ENCODE assay signal across 13 cellular contexts in genomic region chr10:14550471-14550941, GRCh38.
DNase-seq lines count a peak whose midpoint lies in the region; ATAC-seq and TF ChIP-seq lines count a peak whose summit lies in the region.
"Had no signal": no experiment of that assay in that cellular context is flagged by ENCODE, and none has a peak within 500 bp of the region (broad histone marks: within the 10 kb centered on the region; RNA-seq: fewer than 3 reads in every experiment).

No MANE protein-coding gene starts in this region.

- H3K4me3 ChIP-seq in mucosa of rectum (ENCODE audit: low read length in 2 of 2) = peak overlapping the region in 1 of 2 donors; percentile 32
- no peak overlapping the region for H3K4me3 ChIP-seq in upper lobe of right lung
- H3K4me3 ChIP-seq in uterus = no peak overlapping the region
- H3K4me3 ChIP-seq: skin epidermis had no signal

- H3K27me3 ChIP-seq in mucosa of rectum (ENCODE audit: control insufficient read depth in 2 of 2, insufficient read depth in 2 of 2, low read length in 2 of 2) (no peaks in the 10 kb centered on the region), upper lobe of right lung (no peaks in the 10 kb centered on the region), uterus (no peaks in the 10 kb centered on the region)

- TF ChIP-seq POLR2A in uterus (IDR thresholded peaks at IDR 0.05) = no peak

- H3K36me3 ChIP-seq in mucosa of rectum (ENCODE audit: control insufficient read depth in 2 of 2, insufficient read depth in 2 of 2, low read length in 2 of 2) = peaks cover 0 to 5% of the 10 kb centered on the region in 2 donors
- H3K36me3 ChIP-seq in upper lobe of right lung = no peaks in the 10 kb centered on the region
- no peaks in the 10 kb centered on the region for H3K36me3 ChIP-seq in uterus

- no peaks in the 10 kb centered on the region for H3K27me3 Mint-ChIP-seq in activated T-cell treated with anti-CD3 and anti-CD28 coated beads, Interleukin-2, amount 50 U/mL, for 72 hours (ENCODE audit: low read depth)
- no peaks in the 10 kb centered on the region for H3K27me3 Mint-ChIP-seq in activated naive CD8-positive, alpha-beta T cell treated with anti-CD3 and anti-CD28 coated beads, Interleukin-2, amount 50 U/mL, for 24 hours

- TF ChIP-seq CTCF in upper lobe of right lung (IDR thresholded peaks at IDR 0.05) = no peak
- TF ChIP-seq CTCF in uterus (IDR thresholded peaks at IDR 0.05) = no peak

- H3K27ac ChIP-seq in mucosa of rectum (ENCODE audit: low read depth in 2 of 2, low read length in 2 of 2) = peak overlapping the region; percentile 50 to 72
- peak overlapping the region; percentile 67 for H3K27ac ChIP-seq in upper lobe of right lung
- H3K27ac ChIP-seq in uterus = no peak overlapping the region

- H3K9ac ChIP-seq in mucosa of rectum (ENCODE audit: low read depth in 1 of 2, low read length in 2 of 2) = peak overlapping the region in 1 of 2 donors; percentile 28

- H3K9me3 ChIP-seq in mucosa of rectum (ENCODE audit: control insufficient read depth in 2 of 2, low read length in 2 of 2) (no peaks in the 10 kb centered on the region), upper lobe of right lung (no peaks in the 10 kb centered on the region), uterus (no peaks in the 10 kb centered on the region)

- no peak for DNase-seq in activated T-cell treated with anti-CD3 and anti-CD28 coated beads, Interleukin-2, amount 50 U/mL, for 72 hours
- DNase-seq in activated T-cell treated with anti-CD3 and anti-CD28 coated beads, Interleukin-2, amount 50 U/mL, for 48 hours = no peak
- no peak for DNase-seq in activated naive CD8-positive, alpha-beta T cell treated with anti-CD3 and anti-CD28 coated beads, Interleukin-2, amount 50 U/mL, for 24 hours
- DNase-seq in upper lobe of right lung = no peak
- DNase-seq in hippocampal formation (lab: John Stamatoyannopoulos, UW) = no peak
- no peak for DNase-seq in NCI-H1436 treated with DMSO at 0.1 percent for 48 hours (lab: John Stamatoyannopoulos, UW)
- DNase-seq in uterus = no peak
- DNase-seq: activated CD4-positive, alpha-beta T cell treated with anti-CD3 and anti-CD28 coated beads, Interleukin-2, amount 50 U/mL, for 4 hours; effector CD4-positive, alpha-beta T cell; foreskin melanocyte; GOT3 had no signal

- no peaks in the 10 kb centered on the region for H3K9me3 Mint-ChIP-seq in activated T-cell treated with anti-CD3 and anti-CD28 coated beads, Interleukin-2, amount 50 U/mL, for 72 hours
- H3K9me3 Mint-ChIP-seq in activated naive CD8-positive, alpha-beta T cell treated with anti-CD3 and anti-CD28 coated beads, Interleukin-2, amount 50 U/mL, for 24 hours = no peaks in the 10 kb centered on the region

- H3K27ac Mint-ChIP-seq in activated T-cell treated with anti-CD3 and anti-CD28 coated beads, Interleukin-2, amount 50 U/mL, for 72 hours = peak overlapping the region; percentile 86
- peak overlapping the region; percentile 58 for H3K27ac Mint-ChIP-seq in activated naive CD8-positive, alpha-beta T cell treated with anti-CD3 and anti-CD28 coated beads, Interleukin-2, amount 50 U/mL, for 24 hours

- peak; percentile 12 to 34 for ATAC-seq in activated T-cell treated with anti-CD3 and anti-CD28 coated beads, Interleukin-2, amount 50 U/mL, for 72 hours (replicated peaks in 1 of 2)
- ATAC-seq in activated naive CD8-positive, alpha-beta T cell treated with anti-CD3 and anti-CD28 coated beads, Interleukin-2, amount 50 U/mL, for 24 hours = peak; percentile 21
- peak; percentile 69 for ATAC-seq in upper lobe of right lung

- H3K4me1 ChIP-seq in mucosa of rectum (ENCODE audit: control insufficient read depth in 2 of 2, insufficient read depth in 2 of 2, low read length in 2 of 2) (peaks cover 31 to 35% of the 10 kb centered on the region in 2 donors), upper lobe of right lung (peaks cover 41% of the 10 kb centered on the region), uterus (peaks cover 0 to 5% of the 10 kb centered on the region in 2 donors)

- H3K4me3 Mint-ChIP-seq in activated T-cell treated with anti-CD3 and anti-CD28 coated beads, Interleukin-2, amount 50 U/mL, for 72 hours = peak overlapping the region in 1 of 2 donors; percentile 58
- H3K4me3 Mint-ChIP-seq in activated naive CD8-positive, alpha-beta T cell treated with anti-CD3 and anti-CD28 coated beads, Interleukin-2, amount 50 U/mL, for 24 hours = no peak overlapping the region

- H3K36me3 Mint-ChIP-seq in activated T-cell treated with anti-CD3 and anti-CD28 coated beads, Interleukin-2, amount 50 U/mL, for 72 hours (ENCODE audit: insufficient read depth in 2 of 2) = peaks cover 12 to 19% of the 10 kb centered on the region in 2 donors
- peaks cover 52% of the 10 kb centered on the region for H3K36me3 Mint-ChIP-seq in activated naive CD8-positive, alpha-beta T cell treated with anti-CD3 and anti-CD28 coated beads, Interleukin-2, amount 50 U/mL, for 24 hours (ENCODE audit: low read depth)

- H3K4me1 Mint-ChIP-seq in activated T-cell treated with anti-CD3 and anti-CD28 coated beads, Interleukin-2, amount 50 U/mL, for 72 hours (ENCODE audit: low read depth) = peaks cover 81% of the 10 kb centered on the region
- peaks cover 90% of the 10 kb centered on the region for H3K4me1 Mint-ChIP-seq in activated naive CD8-positive, alpha-beta T cell treated with anti-CD3 and anti-CD28 coated beads, Interleukin-2, amount 50 U/mL, for 24 hours

- intact Hi-C loops in upper lobe of right lung (cut with DNase I) = no loop called here
- intact Hi-C loops in uterus (cut with DNase I; ENCODE audit: low total_unique reads) = no loop called here

Comparison
In these comparisons a context has a peak if more than half of its experiments do, and no peak if none do; other contexts are left out.
1. H3K27ac ChIP-seq: peak in mucosa of rectum (2 of 2) and upper lobe of right lung (single experiment); none in uterus (0 of 2).
2. Peak in every context shown above with its lines, with median percentiles within 50 percentile points of each other: ATAC-seq.